ENCODE assay signal across 1 cellular context in the genomic region with DNA sequence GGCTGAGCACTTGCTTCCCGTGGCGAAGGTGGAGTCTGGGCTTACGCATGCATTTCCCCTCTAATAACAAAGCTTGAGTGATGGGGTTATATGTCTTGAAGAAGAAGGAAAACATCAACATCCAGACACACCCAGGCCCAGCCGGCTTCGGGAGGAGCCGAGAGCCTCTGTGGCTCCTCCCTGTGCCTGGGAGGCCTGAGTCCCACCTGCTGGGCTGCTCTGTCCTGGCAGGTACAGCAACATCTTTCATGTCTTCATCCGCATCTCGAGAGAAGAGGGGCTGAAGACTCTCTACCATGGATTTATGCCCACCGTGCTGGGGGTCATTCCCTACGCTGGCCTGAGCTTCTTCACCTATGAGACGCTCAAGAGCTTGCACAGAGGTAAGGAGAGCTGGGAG.
TF ChIP-seq lines count a peak whose summit lies in the region.

No MANE protein-coding gene starts in this region.

TF ChIP-seq in GM12878, 131 proteins besides CTCF, POLR2A, EP300 and RAD21:
- TF ChIP-seq SMC3 (IDR thresholded peaks at IDR 0.05; ENCODE audit: borderline replicate concordance, low read length) (no peak), BACH1 (IDR thresholded peaks at IDR 0.05; ENCODE audit: borderline replicate concordance) (no peak), STAT1 (conservative IDR thresholded peaks at IDR 0.05) (no peak), PAX5 (IDR thresholded peaks at IDR 0.05; ENCODE audit: borderline replicate concordance, low read depth, low read length) (no peak), ZNF274 (IDR thresholded peaks at IDR 0.05; ENCODE audit: insufficient read depth, insufficient read length) (no peak), NRF1 (conservative IDR thresholded peaks at IDR 0.05; ENCODE audit: low read depth, low read length) (no peak), RBBP5 (conservative IDR thresholded peaks at IDR 0.05) (no peak), CBX5 (IDR thresholded peaks at IDR 0.05; ENCODE audit: low read depth) (no peak), MEF2B (IDR thresholded peaks at IDR 0.05; ENCODE audit: partially characterized antibody, poor library complexity, severe bottlenecking) (no peak), IKZF2 (IDR thresholded peaks at IDR 0.05) (no peak)
- TF ChIP-seq, protein P1, sequence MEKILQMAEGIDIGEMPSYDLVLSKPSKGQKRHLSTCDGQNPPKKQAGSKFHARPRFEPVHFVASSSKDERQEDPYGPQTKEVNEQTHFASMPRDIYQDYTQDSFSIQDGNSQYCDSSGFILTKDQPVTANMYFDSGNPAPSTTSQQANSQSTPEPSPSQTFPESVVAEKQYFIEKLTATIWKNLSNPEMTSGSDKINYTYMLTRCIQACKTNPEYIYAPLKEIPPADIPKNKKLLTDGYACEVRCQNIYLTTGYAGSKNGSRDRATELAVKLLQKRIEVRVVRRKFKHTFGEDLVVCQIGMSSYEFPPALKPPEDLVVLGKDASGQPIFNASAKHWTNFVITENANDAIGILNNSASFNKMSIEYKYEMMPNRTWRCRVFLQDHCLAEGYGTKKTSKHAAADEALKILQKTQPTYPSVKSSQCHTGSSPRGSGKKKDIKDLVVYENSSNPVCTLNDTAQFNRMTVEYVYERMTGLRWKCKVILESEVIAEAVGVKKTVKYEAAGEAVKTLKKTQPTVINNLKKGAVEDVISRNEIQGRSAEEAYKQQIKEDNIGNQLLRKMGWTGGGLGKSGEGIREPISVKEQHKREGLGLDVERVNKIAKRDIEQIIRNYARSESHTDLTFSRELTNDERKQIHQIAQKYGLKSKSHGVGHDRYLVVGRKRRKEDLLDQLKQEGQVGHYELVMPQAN (conservative IDR thresholded peaks at IDR 0.05), result no peak
- TF ChIP-seq, protein P2, sequence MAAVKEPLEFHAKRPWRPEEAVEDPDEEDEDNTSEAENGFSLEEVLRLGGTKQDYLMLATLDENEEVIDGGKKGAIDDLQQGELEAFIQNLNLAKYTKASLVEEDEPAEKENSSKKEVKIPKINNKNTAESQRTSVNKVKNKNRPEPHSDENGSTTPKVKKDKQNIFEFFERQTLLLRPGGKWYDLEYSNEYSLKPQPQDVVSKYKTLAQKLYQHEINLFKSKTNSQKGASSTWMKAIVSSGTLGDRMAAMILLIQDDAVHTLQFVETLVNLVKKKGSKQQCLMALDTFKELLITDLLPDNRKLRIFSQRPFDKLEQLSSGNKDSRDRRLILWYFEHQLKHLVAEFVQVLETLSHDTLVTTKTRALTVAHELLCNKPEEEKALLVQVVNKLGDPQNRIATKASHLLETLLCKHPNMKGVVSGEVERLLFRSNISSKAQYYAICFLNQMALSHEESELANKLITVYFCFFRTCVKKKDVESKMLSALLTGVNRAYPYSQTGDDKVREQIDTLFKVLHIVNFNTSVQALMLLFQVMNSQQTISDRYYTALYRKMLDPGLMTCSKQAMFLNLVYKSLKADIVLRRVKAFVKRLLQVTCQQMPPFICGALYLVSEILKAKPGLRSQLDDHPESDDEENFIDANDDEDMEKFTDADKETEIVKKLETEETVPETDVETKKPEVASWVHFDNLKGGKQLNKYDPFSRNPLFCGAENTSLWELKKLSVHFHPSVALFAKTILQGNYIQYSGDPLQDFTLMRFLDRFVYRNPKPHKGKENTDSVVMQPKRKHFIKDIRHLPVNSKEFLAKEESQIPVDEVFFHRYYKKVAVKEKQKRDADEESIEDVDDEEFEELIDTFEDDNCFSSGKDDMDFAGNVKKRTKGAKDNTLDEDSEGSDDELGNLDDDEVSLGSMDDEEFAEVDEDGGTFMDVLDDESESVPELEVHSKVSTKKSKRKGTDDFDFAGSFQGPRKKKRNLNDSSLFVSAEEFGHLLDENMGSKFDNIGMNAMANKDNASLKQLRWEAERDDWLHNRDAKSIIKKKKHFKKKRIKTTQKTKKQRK (IDR thresholded peaks at IDR 0.05; ENCODE audit: low read depth, low read length), result no peak
TF ChIP-seq in GM12878: peak in this region for 0.
